Comparison of ENCODE assay signal across 1 cellular context in genomic region chr20:23094927-23095326, GRCh38.
TF ChIP-seq lines count a peak whose summit lies in the region.

No MANE protein-coding gene starts in this region.

TF ChIP-seq in H1, 55 proteins besides CTCF, POLR2A, EP300 and RAD21:
- TF ChIP-seq E2F6 (IDR thresholded peaks at IDR 0.05) (no peak), BCL11A (IDR thresholded peaks at IDR 0.05; ENCODE audit: low read depth in 2 of 2, low read length in 2 of 2) (no peak), POU5F1 (IDR thresholded peaks at IDR 0.05; ENCODE audit: low read depth, low read length) (no peak), TAF1 (IDR thresholded peaks at IDR 0.05; ENCODE audit: low read depth, low read length) (no peak), TCF12 (IDR thresholded peaks at IDR 0.05; ENCODE audit: low read depth, low read length) (no peak), MAFK (IDR thresholded peaks at IDR 0.05; ENCODE audit: low read depth, low read length) (no peak), RNF2 (IDR thresholded peaks at IDR 0.05; ENCODE audit: borderline replicate concordance, low read depth, low read length, missing control alignments, poor library complexity, severe bottlenecking) (no peak), YY1 (IDR thresholded peaks at IDR 0.05; ENCODE audit: low read depth, low read length) (no peak), KDM4A (IDR thresholded peaks at IDR 0.05; ENCODE audit: low read depth, low read length, severe bottlenecking) (no peak), PHF8 (conservative IDR thresholded peaks at IDR 0.05; ENCODE audit: low read depth, low read length) (no peak), CHD2 (IDR thresholded peaks at IDR 0.05; ENCODE audit: low read length) (no peak)
